In genomic region chr21:43605320-43606244, GRCh38 we compare ENCODE assay signal across 27 cellular contexts. TPM values are rescaled to one million over a fixed set of nuclear protein-coding genes. Genes with fewer than 3 reads are reported as not detected.
"Had no signal": no experiment of that assay in that cellular context is flagged by ENCODE, and none has a peak within 500 bp of the region (broad histone marks: within the 10 kb centered on the region; RNA-seq: fewer than 3 reads in every experiment).

No MANE protein-coding gene starts in this region.

- H3K9me3 ChIP-seq: esophagus squamous epithelium, pancreas, prostate gland, sigmoid colon, testis, transverse colon, uterus had no signal

- H3K27me3 ChIP-seq: esophagus squamous epithelium, pancreas, sigmoid colon, testis, transverse colon, uterus had no signal

- H3K4me1 ChIP-seq: pancreas, prostate gland, uterus had no signal

- H3K36me3 Mint-ChIP-seq: activated naive CD4-positive, alpha-beta T cell treated with anti-CD3 and anti-CD28 coated beads, Interleukin-2, amount 10 ng/mL, durations not matched to agents 7 days and 5 days; naive B cell had no signal

- H3K9me3 Mint-ChIP-seq: activated naive CD4-positive, alpha-beta T cell treated with anti-CD3 and anti-CD28 coated beads, Interleukin-2, amount 10 ng/mL, durations not matched to agents 7 days and 5 days; dendritic cell treated with granulocyte-macrophage colony-stimulating factor and Interleukin-4, amounts not matched to agents 40 ng/mL and 50 ng/mL, for 4 days; endodermal cell; naive B cell; T-helper 1 cell treated with Interleukin-12 subunit alpha and Interleukin-12 subunit beta and Interleukin-4 antibody, amounts not matched to agents 30 μg/mL and 1 μg/mL, for 36 hours had no signal

- DNase-seq: activated CD4-positive, alpha-beta T cell treated with anti-CD3 and anti-CD28 coated beads for 48 hours; activated CD4-positive, alpha-beta T cell treated with anti-CD3 and anti-CD28 coated beads, Interleukin-2, amount 50 U/mL, for 48 hours; activated CD8-positive, alpha-beta memory T cell treated with anti-CD3 and anti-CD28 coated beads for 24 hours; activated effector memory CD4-positive, alpha-beta T cell treated with Interleukin-2 at 50 U/mL for 16 hours; activated naive CD4-positive, alpha-beta T cell treated with anti-CD3 and anti-CD28 coated beads, Interleukin-2, amount 10 ng/mL, durations not matched to agents 7 days and 5 days; amniotic stem cell; central memory CD4-positive, alpha-beta T cell; endodermal cell; esophagus squamous epithelium; foreskin melanocyte; left ventricle myocardium superior; naive B cell; nephron progenitor cell; pancreas; retina; sigmoid colon; stimulated activated naive CD4-positive, alpha-beta T cell; T1000; testis; transverse colon; uterus; WERI-Rb-1 had no signal

- H3K4me3 ChIP-seq: esophagus squamous epithelium, pancreas, prostate gland, sigmoid colon, testis, transverse colon, uterus had no signal

- H3K27me3 Mint-ChIP-seq: naive B cell had no signal

- ATAC-seq: activated CD4-positive, CD25-positive, alpha-beta regulatory T cell treated with anti-CD3 and anti-CD28 coated beads, Interleukin-2, amount 50 U/mL, for 24 hours; left ventricle myocardium superior; pancreas had no signal

- H3K27ac Mint-ChIP-seq: activated naive CD4-positive, alpha-beta T cell treated with anti-CD3 and anti-CD28 coated beads, Interleukin-2, amount 10 ng/mL, durations not matched to agents 7 days and 5 days; dendritic cell treated with granulocyte-macrophage colony-stimulating factor and Interleukin-4, amounts not matched to agents 40 ng/mL and 50 ng/mL, for 4 days; endodermal cell; naive B cell; nephron progenitor cell; T-helper 1 cell treated with Interleukin-12 subunit alpha and Interleukin-12 subunit beta and Interleukin-4 antibody, amounts not matched to agents 30 μg/mL and 1 μg/mL, for 36 hours had no signal

- H3K4me1 Mint-ChIP-seq: endodermal cell had no signal

- H3K36me3 ChIP-seq: esophagus squamous epithelium, pancreas, prostate gland, sigmoid colon, transverse colon, uterus, WERI-Rb-1 had no signal

- FAIRE-seq: islet of Langerhans, pancreas had no signal

- H3K27ac ChIP-seq: esophagus squamous epithelium, pancreas, prostate gland, sigmoid colon, testis, transverse colon, uterus, WERI-Rb-1 had no signal

- H3K4me3 Mint-ChIP-seq: activated naive CD4-positive, alpha-beta T cell treated with anti-CD3 and anti-CD28 coated beads, Interleukin-2, amount 10 ng/mL, durations not matched to agents 7 days and 5 days; dendritic cell treated with granulocyte-macrophage colony-stimulating factor and Interleukin-4, amounts not matched to agents 40 ng/mL and 50 ng/mL, for 4 days; endodermal cell; naive B cell; nephron progenitor cell; T-helper 1 cell treated with Interleukin-12 subunit alpha and Interleukin-12 subunit beta and Interleukin-4 antibody, amounts not matched to agents 30 μg/mL and 1 μg/mL, for 36 hours had no signal

RNA-seq across cellular contexts. Expression of gene HSF2BP, which starts 53.7 kb away (rescaled TPM):
- total RNA-seq: left ventricle myocardium superior had no signal
